8 cellular contexts compared by ENCODE assay signal in the genomic region with DNA sequence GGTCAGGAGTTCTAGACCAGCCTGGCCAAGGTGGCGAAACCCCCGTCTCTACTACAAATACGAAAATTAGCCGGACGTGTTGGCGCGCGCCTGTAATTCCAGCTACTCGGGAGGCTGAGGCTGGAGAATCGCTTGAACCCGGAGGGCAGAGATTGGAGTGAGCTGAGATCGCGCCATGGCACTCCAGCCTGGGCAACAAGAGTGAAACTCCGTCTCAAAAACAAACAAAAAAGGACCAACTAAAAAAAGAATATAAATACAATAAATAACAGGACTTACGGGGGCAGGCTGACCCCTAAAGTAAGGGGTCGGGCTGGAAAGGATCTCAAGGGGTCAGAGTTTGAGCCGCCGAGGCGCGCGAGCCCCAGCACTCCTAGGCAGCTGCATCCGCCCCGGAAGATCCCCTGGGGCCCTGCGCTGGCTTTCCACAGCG. TPM values are rescaled to one million over a fixed set of nuclear protein-coding genes. Genes with fewer than 3 reads are reported as not detected.
DNase-seq lines count a peak whose midpoint lies in the region; ATAC-seq and TF ChIP-seq lines count a peak whose summit lies in the region.

No MANE protein-coding gene starts in this region.

- in situ Hi-C loops in GM13976 (cut with MboI; ENCODE audit: low sequenced_read_pairs, unreplicated experiment), result loop anchor here (25.0 kb wide), 1 partner anchor 327 kb away; a partner anchor contains a TSS

- no peaks in the 10 kb centered on the region for H3K36me3 Mint-ChIP-seq in naive B cell

- no peaks in the 10 kb centered on the region for H3K9me3 ChIP-seq in HUES48 (ENCODE audit: control insufficient read depth, insufficient read depth, low read length)

- peak overlapping the region; percentile 86 for H3K27ac ChIP-seq in HUES48 (ENCODE audit: low read depth, low read length)
- peak overlapping the region; percentile 60 for H3K27ac ChIP-seq in caudate nucleus (ENCODE audit: low read depth, low read length)

- H3K4me3 Mint-ChIP-seq in naive B cell, result peak overlapping the region; percentile 86 to 99 (median 98)

- ATAC-seq in naive B cell (ENCODE audit: low read depth in 2 of 2) (peak; percentile 0 to 6), GM19023 (IDR thresholded peaks at IDR 0.05; ENCODE audit: unreplicated experiment) (no peak)

- H3K27me3 ChIP-seq in HUES48 (ENCODE audit: control insufficient read depth, insufficient read depth, low read length), result no peaks in the 10 kb centered on the region

- H3K4me1 Mint-ChIP-seq in naive B cell, result peaks cover 23 to 49% (median 39%) of the 10 kb centered on the region in 3 donors

- peak overlapping the region; percentile 81 for H3K9ac ChIP-seq in HUES48 (ENCODE audit: low read depth, low read length)

- H3K4me3 ChIP-seq in AG09309 (ENCODE audit: control insufficient read depth, low read depth, low read length) (peak overlapping the region; percentile 100), HUES48 (ENCODE audit: low read depth, low read length) (peak overlapping the region; percentile 82)

- peaks cover 10% of the 10 kb centered on the region for H3K4me1 ChIP-seq in HUES48 (ENCODE audit: control insufficient read depth, insufficient read depth, low read length)

- no peaks in the 10 kb centered on the region for H3K27me3 Mint-ChIP-seq in naive B cell

- H3K36me3 ChIP-seq in HUES48 (ENCODE audit: control insufficient read depth, insufficient read depth, low read length), result peaks cover 31% of the 10 kb centered on the region

- DNase-seq in AG09309 (ENCODE audit: low read depth) (no peak), caudate nucleus (lab: John Stamatoyannopoulos, UW) (peak in 2 of 61 donors; percentile 58 to 59), naive B cell (no peak), GM13976 (ENCODE audit: low spot score) (no peak), mucosa of gallbladder (ENCODE audit: low spot score) (no peak)
- no peak for DNase-seq in stimulated activated CD4-positive, alpha-beta T cell treated with anti-CD3 and anti-CD28 coated beads, Interleukin-4, amount 100 ng/mL, for 24 hours

- H3K9me3 Mint-ChIP-seq in naive B cell, result no peaks in the 10 kb centered on the region

- H3K27ac Mint-ChIP-seq in naive B cell, result peak overlapping the region; percentile 94 to 100 (median 98)

- no peak for TF ChIP-seq CTCF in AG09309 (IDR thresholded peaks at IDR 0.05; ENCODE audit: control insufficient read depth, insufficient read depth, low read depth, low read length, missing control alignments)
- TF ChIP-seq CTCF in GM13976 (IDR thresholded peaks at IDR 0.05; ENCODE audit: borderline replicate concordance, control extremely low read depth, extremely low read depth, insufficient read depth, missing control alignments), result no peak

RNA-seq across cellular contexts. Expression of a gene that starts 0.5 kb away (rescaled TPM):
- polyA plus RNA-seq in naive B cell (ENCODE audit: low read depth in 6 of 6), result 100 to 1,000 TPM in 1 of 6 donors, 10 to 100 TPM in 5; 61.1 to 105 (median 79.9) TPM
- total RNA-seq in mucosa of gallbladder, result 72.3 TPM

RNA-seq across cellular contexts. Expression of a gene that starts 3.3 kb away (rescaled TPM):
- polyA plus RNA-seq in naive B cell (ENCODE audit: low read depth in 6 of 6), result 1 to 10 TPM in 1 of 6 donors, not detected in 5; 1.1 TPM
- total RNA-seq in mucosa of gallbladder, result not detected

RNA-seq across cellular contexts. Expression of a gene that starts 30.4 kb away (rescaled TPM):
- 1 to 10 TPM in 5 of 6 donors, under 1 TPM in 1; 0.23 to 4.2 (median 3.3) TPM for polyA plus RNA-seq in naive B cell (ENCODE audit: low read depth in 6 of 6)
- 53.0 TPM for total RNA-seq in mucosa of gallbladder

RNA-seq across cellular contexts. Expression of a gene that starts 33.5 kb away (rescaled TPM):
- under 1 TPM in 1 of 6 donors, not detected in 5; 0.15 TPM for polyA plus RNA-seq in naive B cell (ENCODE audit: low read depth in 6 of 6)
- total RNA-seq in mucosa of gallbladder, result 9.0 TPM
